13 cellular contexts compared by ENCODE assay signal in genomic region chr10:132457328-132458070, GRCh38.
DNase-seq lines count a peak whose midpoint lies in the region; ATAC-seq and TF ChIP-seq lines count a peak whose summit lies in the region.
"Had no signal": no experiment of that assay in that cellular context is flagged by ENCODE, and none has a peak within 500 bp of the region (broad histone marks: within the 10 kb centered on the region; RNA-seq: fewer than 3 reads in every experiment).

No MANE protein-coding gene starts in this region.

- no peaks in the 10 kb centered on the region for H3K9me2 ChIP-seq in hepatocyte (replicated peaks; ENCODE audit: insufficient read depth)

- H4K20me1 ChIP-seq in hepatocyte (ENCODE audit: insufficient read depth, poor library complexity, severe bottlenecking): no peaks in the 10 kb centered on the region

- DNase-seq in AG04449 (ENCODE audit: low read depth, low spot score) (no peak), GM12865 (ENCODE audit: low read depth) (no peak), NCI-H526 (lab: John Stamatoyannopoulos, UW) (peak; percentile 13 to 69), glutamatergic neuron (peak; percentile 18), hepatocyte (ENCODE audit: low spot score) (no peak), A673 (ENCODE audit: low spot score) (no peak)
- DNase-seq: CD4-positive, alpha-beta memory T cell; central memory CD4-positive, alpha-beta T cell; naive B cell; NCI-H1048; stimulated activated CD4-positive, alpha-beta T cell treated with anti-CD3 and anti-CD28 coated beads, Interleukin-12 subunit alpha, Interleukin-12 subunit beta, amount 100 ng/mL, for 4 hours had no signal

- peaks cover 5% of the 10 kb centered on the region for H3K27me3 Mint-ChIP-seq in glutamatergic neuron (ENCODE audit: unreplicated experiment)
- H3K27me3 Mint-ChIP-seq: CD4-positive, alpha-beta memory T cell; naive B cell had no signal

- H3K4me3 Mint-ChIP-seq in glutamatergic neuron (ENCODE audit: unreplicated experiment): no peak overlapping the region
- H3K4me3 Mint-ChIP-seq: CD4-positive, alpha-beta memory T cell; naive B cell had no signal

- H3K36me3 Mint-ChIP-seq in glutamatergic neuron (ENCODE audit: unreplicated experiment): no peaks in the 10 kb centered on the region
- H3K36me3 Mint-ChIP-seq: CD4-positive, alpha-beta memory T cell; naive B cell had no signal

- H3K9me3 Mint-ChIP-seq in glutamatergic neuron (ENCODE audit: unreplicated experiment): peaks cover 3% of the 10 kb centered on the region
- H3K9me3 Mint-ChIP-seq: CD4-positive, alpha-beta memory T cell; naive B cell had no signal

- H3K9me3 ChIP-seq in hepatocyte (ENCODE audit: low read depth) (no peaks in the 10 kb centered on the region), A673 (ENCODE audit: low read depth, low read length, poor library complexity, severe bottlenecking) (no peaks in the 10 kb centered on the region)

- H3K4me1 ChIP-seq in hepatocyte (ENCODE audit: insufficient read depth) (peaks cover 24% of the 10 kb centered on the region), A673 (ENCODE audit: insufficient read depth, low read length, poor library complexity, severe bottlenecking) (peaks cover 5% of the 10 kb centered on the region)

- TF ChIP-seq CTCF in AG04449 (IDR thresholded peaks at IDR 0.05; ENCODE audit: insufficient read depth, low read length, missing control alignments): peak; percentile 5
- peak; percentile 27 for TF ChIP-seq CTCF in GM12865 (IDR thresholded peaks at IDR 0.05; ENCODE audit: insufficient read depth, low read depth, low read length, missing control alignments)
- TF ChIP-seq CTCF in glutamatergic neuron (IDR thresholded peaks at IDR 0.05; ENCODE audit: partially characterized antibody, unreplicated experiment): no peak
- TF ChIP-seq CTCF in hepatocyte (IDR thresholded peaks at IDR 0.05; ENCODE audit: poor library complexity): no peak
- TF ChIP-seq CTCF in A673 (conservative IDR thresholded peaks at IDR 0.05; ENCODE audit: low read depth, low read length): no peak

- POLR2A ChIA-PET in AG04449 (lab: Yijun Ruan, JAX): no interaction called here
- POLR2A ChIA-PET in A673 (lab: Charles Lee; ENCODE audit: low non-redundant PET): no interaction called here

- H3K4me1 Mint-ChIP-seq in glutamatergic neuron (ENCODE audit: low read depth, unreplicated experiment): no peaks in the 10 kb centered on the region

- intact Hi-C loops in A673 (cut with micrococcal nuclease; ENCODE audit: unreplicated experiment): loop anchor here (1.0 kb wide), 1 partner anchor 180 kb away; no protein-coding TSS in a partner anchor

- CTCF ChIA-PET in AG04449 (lab: Yijun Ruan, JAX) (interaction anchor here (1.1 to 7.1 kb wide), 18 partner anchors 10 to 197 kb away, joined by 3 to 151 read pairs (median 6); no protein-coding TSS in a partner anchor), A673 (lab: Charles Lee) (no interaction called here)

- H3K4me3 ChIP-seq in AG04449 (ENCODE audit: low read depth, low read length) (no peak overlapping the region), GM12865 (ENCODE audit: low read depth, low read length) (no peak overlapping the region), hepatocyte (no peak overlapping the region), A673 (ENCODE audit: low read depth, low read length, poor library complexity, severe bottlenecking) (no peak overlapping the region)

- ATAC-seq in GM21515 (IDR thresholded peaks at IDR 0.05; ENCODE audit: unreplicated experiment) (no peak), HG03135 (IDR thresholded peaks at IDR 0.05; ENCODE audit: unreplicated experiment) (no peak)

- H3K4me2 ChIP-seq in hepatocyte: no peak overlapping the region

- no peak overlapping the region for H3K27ac Mint-ChIP-seq in glutamatergic neuron (ENCODE audit: unreplicated experiment)
- H3K27ac Mint-ChIP-seq: CD4-positive, alpha-beta memory T cell had no signal

- H3K27ac ChIP-seq in hepatocyte (no peak overlapping the region), A673 (ENCODE audit: low read depth, low read length, poor library complexity, severe bottlenecking) (no peak overlapping the region)

- H3K27me3 ChIP-seq in hepatocyte (no peaks in the 10 kb centered on the region), A673 (replicated peaks; ENCODE audit: insufficient read depth, low read depth, low read length, poor library complexity) (no peaks in the 10 kb centered on the region)

- H3K36me3 ChIP-seq in hepatocyte (replicated peaks; ENCODE audit: insufficient read depth, low read depth) (no peaks in the 10 kb centered on the region), A673 (ENCODE audit: insufficient read depth, low read length, poor library complexity, severe bottlenecking) (no peaks in the 10 kb centered on the region)

- WGBS in hepatocyte (ENCODE audit: low lambda C conversion rate, missing lambda C conversion rate): 87% methylated on average over 19 of the region's 24 CpGs

- no peaks in the 10 kb centered on the region for H3K79me2 ChIP-seq in hepatocyte

- H2AFZ ChIP-seq in hepatocyte: no peak overlapping the region

- no TSS peak for BruUV-seq in A673 (replicated peaks; lab: Mats Ljungman, UMichigan)

Comparison
In these comparisons a context has a peak if more than half of its experiments do, and no peak if none do; other contexts are left out.
1. DNase-seq: peak in NCI-H526 (2 of 2) and glutamatergic neuron (single experiment); none in AG04449 (single experiment), GM12865 (single experiment), hepatocyte (single experiment) and A673 (single experiment).
2. CTCF ChIP-seq: peak in AG04449 (single experiment) and GM12865 (single experiment); none in glutamatergic neuron (single experiment), hepatocyte (single experiment) and A673 (single experiment).